Comparison of ENCODE assay signal across 8 cellular contexts in genomic region chr1:1505366-1505798, GRCh38. TPM values are rescaled to one million over a fixed set of nuclear protein-coding genes. Genes with fewer than 3 reads are reported as not detected.
DNase-seq lines count a peak whose midpoint lies in the region; ATAC-seq and TF ChIP-seq lines count a peak whose summit lies in the region.
"Not testable (repeated sequence)": the region's sequence is repeated elsewhere in the genome, so short reads cannot be mapped to it uniquely, and the experiment has no call there.

No MANE protein-coding gene starts in this region.

- H3K27me3 Mint-ChIP-seq in Caco-2 (ENCODE audit: insufficient read depth, unreplicated experiment); activated naive CD8-positive, alpha-beta T cell treated with anti-CD3 and anti-CD28 coated beads, Interleukin-2, amount 50 U/mL, for 24 hours; naive B cell; stimulated activated naive CD8-positive, alpha-beta T cell treated with anti-CD3 and anti-CD28 coated beads, Interleukin-15, Interleukin-2, amounts not matched to agents 100 ng/mL and 50 ng/mL, for 24 hours: not testable (repeated sequence)

- not testable (repeated sequence) for H3K4me1 Mint-ChIP-seq in Caco-2 (ENCODE audit: low read depth, unreplicated experiment)
- peaks cover 13% of the 10 kb centered on the region for H3K4me1 Mint-ChIP-seq in activated naive CD8-positive, alpha-beta T cell treated with anti-CD3 and anti-CD28 coated beads, Interleukin-2, amount 50 U/mL, for 24 hours
- H3K4me1 Mint-ChIP-seq in naive B cell = peaks cover 10 to 14% (median 10%) of the 10 kb centered on the region in 3 donors
- H3K4me1 Mint-ChIP-seq in stimulated activated naive CD8-positive, alpha-beta T cell treated with anti-CD3 and anti-CD28 coated beads, Interleukin-15, Interleukin-2, amounts not matched to agents 100 ng/mL and 50 ng/mL, for 24 hours (ENCODE audit: low read depth) = peaks cover 14% of the 10 kb centered on the region

- peak in 1 of 2 experiments; percentile 15 for TF ChIP-seq CTCF in Caco-2 (IDR thresholded peaks at IDR 0.05; ENCODE audit: insufficient read depth in 1 of 2, low read depth in 1 of 2, low read length in 1 of 2, severe bottlenecking in 1 of 2, unreplicated experiment in 1 of 2)

- BruUV-seq in Caco-2 (replicated peaks; lab: Mats Ljungman, UMichigan) = TSS peak; percentile 84

- H3K4me1 ChIP-seq in Caco-2, HAP-1: not testable (repeated sequence)

- DNase-seq in Caco-2 (peak; percentile 59), HAP-1 (ENCODE audit: low spot score in 2 of 2) (peak; percentile 20 to 61), NCI-H1930 (lab: John Stamatoyannopoulos, UW) (peak; percentile 6 to 41), SKM-1 treated with dmso at 0.1 percent for 144 hours (lab: John Stamatoyannopoulos, UW; ENCODE audit: unreplicated experiment) (peak; percentile 10), glomerular visceral epithelial cell (ENCODE audit: extremely low spot score) (peak; percentile 40), naive B cell (peak; percentile 34)
- peak; percentile 34 for DNase-seq in activated naive CD8-positive, alpha-beta T cell treated with anti-CD3 and anti-CD28 coated beads, Interleukin-2, amount 50 U/mL, for 24 hours

- H3K9me3 ChIP-seq in Caco-2, HAP-1: not testable (repeated sequence)

- peak overlapping the region; percentile 87 for H3K4me3 Mint-ChIP-seq in Caco-2 (ENCODE audit: unreplicated experiment)
- H3K4me3 Mint-ChIP-seq in activated naive CD8-positive, alpha-beta T cell treated with anti-CD3 and anti-CD28 coated beads, Interleukin-2, amount 50 U/mL, for 24 hours = peak overlapping the region; percentile 66
- peak overlapping the region; percentile 72 to 92 (median 84) for H3K4me3 Mint-ChIP-seq in naive B cell
- peak overlapping the region; percentile 77 for H3K4me3 Mint-ChIP-seq in stimulated activated naive CD8-positive, alpha-beta T cell treated with anti-CD3 and anti-CD28 coated beads, Interleukin-15, Interleukin-2, amounts not matched to agents 100 ng/mL and 50 ng/mL, for 24 hours

- POLR2A ChIA-PET in Caco-2 (lab: Charles Lee) = interaction anchor here (0.6 to 1.0 kb wide), 3 partner anchors 64 to 213 kb away, joined by 3 to 6 read pairs (median 3); partner anchors contain the start of gene CCNL2

- H3K27me3 ChIP-seq in Caco-2 (replicated peaks; ENCODE audit: control insufficient read depth, insufficient read depth, low read length); HAP-1 (ENCODE audit: low read depth): not testable (repeated sequence)

- CTCF ChIA-PET in Caco-2 (lab: Charles Lee) = interaction anchor here (0.6 to 1.2 kb wide), 4 partner anchors 85 to 274 kb away, joined by 3 to 4 read pairs (median 4); no protein-coding TSS in a partner anchor

- H3K27ac Mint-ChIP-seq in Caco-2 (ENCODE audit: unreplicated experiment) (peak overlapping the region; percentile 88), naive B cell (peak overlapping the region; percentile 95 to 99 (median 98))
- peak overlapping the region; percentile 88 for H3K27ac Mint-ChIP-seq in activated naive CD8-positive, alpha-beta T cell treated with anti-CD3 and anti-CD28 coated beads, Interleukin-2, amount 50 U/mL, for 24 hours
- peak overlapping the region; percentile 97 for H3K27ac Mint-ChIP-seq in stimulated activated naive CD8-positive, alpha-beta T cell treated with anti-CD3 and anti-CD28 coated beads, Interleukin-15, Interleukin-2, amounts not matched to agents 100 ng/mL and 50 ng/mL, for 24 hours

- in situ Hi-C loops in HAP-1 (cut with MboI; ENCODE audit: low sequenced_read_pairs) = not testable (repeated sequence)

- H3K4me3 ChIP-seq in Caco-2 (ENCODE audit: low read depth, low read length) = peak overlapping the region; percentile 25
- H3K4me3 ChIP-seq in HAP-1 = not testable (repeated sequence)

- intact Hi-C loops in Caco-2 (cut with micrococcal nuclease; ENCODE audit: unreplicated experiment) = loop anchor here (10.0 kb wide), 1 partner anchor 161 kb away; the partner anchor contains the start of gene DVL1

- not testable (repeated sequence) for H3K36me3 ChIP-seq in Caco-2 (ENCODE audit: control insufficient read depth, insufficient read depth, low read length); HAP-1 (replicated peaks)

- not testable (repeated sequence) for H3K9me3 Mint-ChIP-seq in Caco-2 (ENCODE audit: unreplicated experiment); activated naive CD8-positive, alpha-beta T cell treated with anti-CD3 and anti-CD28 coated beads, Interleukin-2, amount 50 U/mL, for 24 hours; naive B cell; stimulated activated naive CD8-positive, alpha-beta T cell treated with anti-CD3 and anti-CD28 coated beads, Interleukin-15, Interleukin-2, amounts not matched to agents 100 ng/mL and 50 ng/mL, for 24 hours

- ATAC-seq in activated naive CD8-positive, alpha-beta T cell treated with anti-CD3 and anti-CD28 coated beads, Interleukin-2, amount 50 U/mL, for 24 hours = peak; percentile 63
- peak; percentile 82 to 87 for ATAC-seq in naive B cell (ENCODE audit: low read depth in 2 of 2)

- H3K36me3 Mint-ChIP-seq in Caco-2 (ENCODE audit: insufficient read depth, unreplicated experiment) = peaks cover 13% of the 10 kb centered on the region
- H3K36me3 Mint-ChIP-seq in activated naive CD8-positive, alpha-beta T cell treated with anti-CD3 and anti-CD28 coated beads, Interleukin-2, amount 50 U/mL, for 24 hours (ENCODE audit: low read depth); naive B cell; stimulated activated naive CD8-positive, alpha-beta T cell treated with anti-CD3 and anti-CD28 coated beads, Interleukin-15, Interleukin-2, amounts not matched to agents 100 ng/mL and 50 ng/mL, for 24 hours (ENCODE audit: low read depth): not testable (repeated sequence)

RNA-seq across cellular contexts. Expression of gene ATAD3A, which starts 6.6 kb away (rescaled TPM):
- total RNA-seq in Caco-2 (2022) = 58.6 and 67.3 TPM in 2 replicates
- polyA plus RNA-seq in naive B cell (ENCODE audit: low read depth in 6 of 6) = 10 to 100 TPM in 1 of 6 donors, 1 to 10 TPM in 5; 2.1 to 13.0 (median 5.8) TPM

RNA-seq across cellular contexts. Expression of gene ATAD3B, which starts 33.8 kb away (rescaled TPM):
- total RNA-seq in Caco-2 (2022) = 48.1 and 54.7 TPM in 2 replicates
- 10 to 100 TPM in 1 of 6 donors, 1 to 10 TPM in 3, under 1 TPM in 2; 0.20 to 10.2 (median 2.9) TPM for polyA plus RNA-seq in naive B cell (ENCODE audit: low read depth in 6 of 6)

RNA-seq across cellular contexts. Expression of gene TMEM240, which starts 35.0 kb away (rescaled TPM):
- total RNA-seq in Caco-2 (2022) = 1.0 and 1.2 TPM in 2 replicates
- polyA plus RNA-seq in naive B cell (ENCODE audit: low read depth in 6 of 6) = not detected

RNA-seq across cellular contexts. Expression of gene ATAD3C, which starts 55.9 kb away (rescaled TPM):
- 0.84 and 0.95 TPM in 2 replicates for total RNA-seq in Caco-2 (2022)
- not detected for polyA plus RNA-seq in naive B cell (ENCODE audit: low read depth in 6 of 6)
